In genomic region chr5:161547573-161548471, GRCh38 we compare ENCODE assay signal across 8 cellular contexts. TPM values are rescaled to one million over a fixed set of nuclear protein-coding genes. Genes with fewer than 3 reads are reported as not detected.
DNase-seq lines count a peak whose midpoint lies in the region; ATAC-seq and TF ChIP-seq lines count a peak whose summit lies in the region.

No MANE protein-coding gene starts in this region.

- TF ChIP-seq CTCF in left lung (IDR thresholded peaks at IDR 0.05), result no peak
- TF ChIP-seq CTCF in thoracic aorta (IDR thresholded peaks at IDR 0.05), result no peak

- H3K27ac ChIP-seq in left lung, result no peak overlapping the region
- no peak overlapping the region for H3K27ac ChIP-seq in thoracic aorta

- no peak for DNase-seq in activated T-cell treated with anti-CD3 and anti-CD28 coated beads, Interleukin-2, amount 50 U/mL, for 72 hours
- no peak for DNase-seq in activated T-cell treated with anti-CD3 and anti-CD28 coated beads, Interleukin-2, amount 50 U/mL, for 24 hours
- DNase-seq in activated naive CD8-positive, alpha-beta T cell treated with anti-CD3 and anti-CD28 coated beads, Interleukin-2, amount 50 U/mL, for 24 hours, result no peak
- DNase-seq in left lung, result peak in 1 of 2 donors; percentile 73
- DNase-seq in thoracic aorta (ENCODE audit: low spot score), result no peak
- no peak for DNase-seq in DMS79 treated with DMSO at 0.1 percent for 48 hours (lab: John Stamatoyannopoulos, UW)
- no peak for DNase-seq in sciatic nerve (ENCODE audit: low spot score)

- peaks cover 26 to 71% of the 10 kb centered on the region in 2 donors for H3K27me3 ChIP-seq in left lung
- peaks cover 4% of the 10 kb centered on the region for H3K27me3 ChIP-seq in thoracic aorta (replicated peaks; ENCODE audit: insufficient read depth)

- H3K36me3 Mint-ChIP-seq in activated T-cell treated with anti-CD3 and anti-CD28 coated beads, Interleukin-2, amount 50 U/mL, for 72 hours (ENCODE audit: insufficient read depth in 2 of 2), result peaks cover 2 to 3% of the 10 kb centered on the region in 2 donors
- no peaks in the 10 kb centered on the region for H3K36me3 Mint-ChIP-seq in activated T-cell treated with anti-CD3 and anti-CD28 coated beads, Interleukin-2, amount 50 U/mL, for 24 hours (ENCODE audit: low read depth)
- H3K36me3 Mint-ChIP-seq in activated naive CD8-positive, alpha-beta T cell treated with anti-CD3 and anti-CD28 coated beads, Interleukin-2, amount 50 U/mL, for 24 hours (ENCODE audit: low read depth), result no peaks in the 10 kb centered on the region

- peaks cover 16% of the 10 kb centered on the region for H3K4me1 Mint-ChIP-seq in activated T-cell treated with anti-CD3 and anti-CD28 coated beads, Interleukin-2, amount 50 U/mL, for 72 hours (ENCODE audit: low read depth)
- peaks cover 12% of the 10 kb centered on the region for H3K4me1 Mint-ChIP-seq in activated T-cell treated with anti-CD3 and anti-CD28 coated beads, Interleukin-2, amount 50 U/mL, for 24 hours (ENCODE audit: low read depth)
- peaks cover 4% of the 10 kb centered on the region for H3K4me1 Mint-ChIP-seq in activated naive CD8-positive, alpha-beta T cell treated with anti-CD3 and anti-CD28 coated beads, Interleukin-2, amount 50 U/mL, for 24 hours

- peaks cover 3 to 9% of the 10 kb centered on the region in 2 donors for H3K9me3 Mint-ChIP-seq in activated T-cell treated with anti-CD3 and anti-CD28 coated beads, Interleukin-2, amount 50 U/mL, for 72 hours
- H3K9me3 Mint-ChIP-seq in activated T-cell treated with anti-CD3 and anti-CD28 coated beads, Interleukin-2, amount 50 U/mL, for 24 hours, result peaks cover 4% of the 10 kb centered on the region
- peaks cover 4% of the 10 kb centered on the region for H3K9me3 Mint-ChIP-seq in activated naive CD8-positive, alpha-beta T cell treated with anti-CD3 and anti-CD28 coated beads, Interleukin-2, amount 50 U/mL, for 24 hours

- H3K4me3 ChIP-seq in left lung, result peak overlapping the region; percentile 35 to 38
- peak overlapping the region; percentile 65 for H3K4me3 ChIP-seq in thoracic aorta

- no peak overlapping the region for H3K27ac Mint-ChIP-seq in activated T-cell treated with anti-CD3 and anti-CD28 coated beads, Interleukin-2, amount 50 U/mL, for 72 hours
- H3K27ac Mint-ChIP-seq in activated T-cell treated with anti-CD3 and anti-CD28 coated beads, Interleukin-2, amount 50 U/mL, for 24 hours, result no peak overlapping the region
- H3K27ac Mint-ChIP-seq in activated naive CD8-positive, alpha-beta T cell treated with anti-CD3 and anti-CD28 coated beads, Interleukin-2, amount 50 U/mL, for 24 hours, result no peak overlapping the region

- intact Hi-C loops in left lung (cut with DNase I), result no loop called here
- intact Hi-C loops in sciatic nerve (cut with DNase I), result no loop called here

- peaks cover 69% of the 10 kb centered on the region for H3K27me3 Mint-ChIP-seq in activated T-cell treated with anti-CD3 and anti-CD28 coated beads, Interleukin-2, amount 50 U/mL, for 72 hours (ENCODE audit: low read depth)
- peaks cover 68% of the 10 kb centered on the region for H3K27me3 Mint-ChIP-seq in activated T-cell treated with anti-CD3 and anti-CD28 coated beads, Interleukin-2, amount 50 U/mL, for 24 hours
- peaks cover 67% of the 10 kb centered on the region for H3K27me3 Mint-ChIP-seq in activated naive CD8-positive, alpha-beta T cell treated with anti-CD3 and anti-CD28 coated beads, Interleukin-2, amount 50 U/mL, for 24 hours

- H3K4me1 ChIP-seq in left lung (peaks cover 0 to 28% of the 10 kb centered on the region in 2 donors), thoracic aorta (ENCODE audit: control insufficient read depth in 1 of 2, low read depth in 2 of 2) (peaks cover 9 to 27% of the 10 kb centered on the region in 2 donors)

- no peaks in the 10 kb centered on the region for H3K36me3 ChIP-seq in left lung
- H3K36me3 ChIP-seq in thoracic aorta, result no peaks in the 10 kb centered on the region

- H3K4me3 Mint-ChIP-seq in activated T-cell treated with anti-CD3 and anti-CD28 coated beads, Interleukin-2, amount 50 U/mL, for 72 hours, result peak overlapping the region; percentile 57 to 76
- no peak overlapping the region for H3K4me3 Mint-ChIP-seq in activated T-cell treated with anti-CD3 and anti-CD28 coated beads, Interleukin-2, amount 50 U/mL, for 24 hours
- H3K4me3 Mint-ChIP-seq in activated naive CD8-positive, alpha-beta T cell treated with anti-CD3 and anti-CD28 coated beads, Interleukin-2, amount 50 U/mL, for 24 hours, result peak overlapping the region; percentile 70

- H3K9me3 ChIP-seq in left lung, result no peaks in the 10 kb centered on the region
- H3K9me3 ChIP-seq in thoracic aorta, result no peaks in the 10 kb centered on the region

- ATAC-seq in activated T-cell treated with anti-CD3 and anti-CD28 coated beads, Interleukin-2, amount 50 U/mL, for 72 hours (replicated peaks in 1 of 2), result no peak
- ATAC-seq in activated naive CD8-positive, alpha-beta T cell treated with anti-CD3 and anti-CD28 coated beads, Interleukin-2, amount 50 U/mL, for 24 hours, result peak; percentile 24
- ATAC-seq in left lung, result peak; percentile 23
- ATAC-seq in thoracic aorta (ENCODE audit: insufficient number of reproducible peaks, low FRiP score, low read depth), result no peak
- no peak for ATAC-seq in sciatic nerve
- ATAC-seq in HG03139 (IDR thresholded peaks at IDR 0.05; ENCODE audit: unreplicated experiment), result no peak

RNA-seq across cellular contexts. Expression of gene GABRB2, which starts 1.3 kb away (rescaled TPM):
- total RNA-seq in activated T-cell treated with anti-CD3 and anti-CD28 coated beads, Interleukin-2, amount 50 U/mL, for 72 hours, result not detected
- 1 to 10 TPM in 1 of 2 donors, under 1 TPM in 1; 0.50 to 1.7 TPM for total RNA-seq in left lung
- under 1 TPM; 0.27 to 0.78 TPM for total RNA-seq in thoracic aorta
- total RNA-seq in sciatic nerve, result 0.13 TPM

Comparison
In these comparisons a context has a peak if more than half of its experiments do, and no peak if none do; other contexts are left out.
1. ATAC-seq: peak in activated naive CD8-positive, alpha-beta T cell treated with anti-CD3 and anti-CD28 coated beads, Interleukin-2, amount 50 U/mL, for 24 hours (single experiment) and left lung (single experiment); none in activated T-cell treated with anti-CD3 and anti-CD28 coated beads, Interleukin-2, amount 50 U/mL, for 72 hours (0 of 2), thoracic aorta (single experiment), sciatic nerve (single experiment) and HG03139 (single experiment).